9 cellular contexts compared by ENCODE assay signal in the genomic region with DNA sequence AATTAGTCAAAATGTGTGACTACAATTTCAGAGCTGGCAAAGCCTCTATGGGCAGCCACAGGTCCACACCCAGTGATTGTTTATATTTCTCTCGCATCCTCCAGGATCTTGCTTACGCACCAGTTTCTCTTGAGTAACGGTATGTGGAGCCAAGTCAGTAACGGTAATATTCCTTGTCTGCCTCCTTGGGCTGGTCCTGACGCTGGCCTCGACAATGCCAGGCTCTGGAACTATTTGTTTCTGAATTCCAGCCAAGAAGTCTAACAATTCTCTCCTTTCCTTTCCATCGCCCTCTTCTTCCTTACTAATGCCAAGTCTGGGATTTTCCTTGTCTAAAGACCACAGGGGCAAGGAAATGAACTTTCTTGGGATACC. TPM values are rescaled to one million over a fixed set of nuclear protein-coding genes. Genes with fewer than 3 reads are reported as not detected.
DNase-seq lines count a peak whose midpoint lies in the region; ATAC-seq and TF ChIP-seq lines count a peak whose summit lies in the region.
"Had no signal": no experiment of that assay in that cellular context is flagged by ENCODE, and none has a peak within 500 bp of the region (broad histone marks: within the 10 kb centered on the region; RNA-seq: fewer than 3 reads in every experiment).

No MANE protein-coding gene starts in this region.

- no peak overlapping the region for H2AFZ ChIP-seq in GM23248

- H3K79me2 ChIP-seq in GM23248 (ENCODE audit: insufficient read depth): no peaks in the 10 kb centered on the region

- peak; percentile 96 for DNase-seq in GM23248
- peak; percentile 50 for DNase-seq in RPMI8226
- peak; percentile 69 for DNase-seq in fibroblast of pulmonary artery (ENCODE audit: low read depth)
- no peak for DNase-seq in stimulated activated naive B cell treated with anti-CD40 and anti-IgM and Interleukin-4, amounts not matched to agents 10 μg/mL and 1 μg/mL and 100 μg/mL, for 72 hours
- DNase-seq in KBM-7: no peak
- DNase-seq in stimulated activated CD4-positive, alpha-beta T cell treated with anti-CD3 and anti-CD28 coated beads, Interleukin-4, amount 100 ng/mL, for 1 hour: no peak
- no peak for DNase-seq in activated CD4-positive, alpha-beta T cell treated with anti-CD3 and anti-CD28 coated beads for 36 hours

- TF ChIP-seq CTCF in fibroblast of pulmonary artery (IDR thresholded peaks at IDR 0.05; ENCODE audit: low read length, missing control alignments): no peak

- CTCF ChIA-PET in activated CD4-positive, alpha-beta T cell treated with anti-CD3 and anti-CD28 coated beads for 36 hours (lab: Charles Lee): no interaction called here

- 2% methylated on average over 7 of the region's 7 CpGs for WGBS in GM23248 (ENCODE audit: low coverage in 1 of 2, low lambda C conversion rate in 2 of 2, missing lambda C conversion rate in 2 of 2), 2 experiments

- in situ Hi-C loops in GM23248 (cut with MboI): no loop called here
- in situ Hi-C loops in KBM-7 (cut with MboI; ENCODE audit: low pct_unique_long_range_greater_than_20kb, low sequenced_read_pairs): no loop called here

- H3K4me2 ChIP-seq in GM23248 (ENCODE audit: unreplicated experiment): peak overlapping the region; percentile 27

- no peaks in the 10 kb centered on the region for H3K27me3 ChIP-seq in GM23248 (replicated peaks; ENCODE audit: insufficient read depth)

- H3K4me1 Mint-ChIP-seq in stimulated activated naive B cell treated with anti-CD40 and anti-IgM and Interleukin-4, amounts not matched to agents 10 μg/mL and 1 μg/mL and 100 μg/mL, for 72 hours: peaks cover 21 to 72% of the 10 kb centered on the region in 2 donors
- peaks cover 28% of the 10 kb centered on the region for H3K4me1 Mint-ChIP-seq in activated CD4-positive, alpha-beta T cell treated with anti-CD3 and anti-CD28 coated beads for 36 hours
- H3K4me1 Mint-ChIP-seq in activated T-helper 17 cell treated with anti-CD3 and anti-CD28 coated beads, Interleukin-2, amount 50 U/mL, for 72 hours: peaks cover 6% of the 10 kb centered on the region

- H3K4me3 ChIP-seq in GM23248 (no peak overlapping the region), fibroblast of pulmonary artery (replicated peaks; ENCODE audit: low read depth, low read length) (no peak overlapping the region)

- peak overlapping the region; percentile 50 to 59 for H3K4me3 Mint-ChIP-seq in stimulated activated naive B cell treated with anti-CD40 and anti-IgM and Interleukin-4, amounts not matched to agents 10 μg/mL and 1 μg/mL and 100 μg/mL, for 72 hours
- H3K4me3 Mint-ChIP-seq in activated CD4-positive, alpha-beta T cell treated with anti-CD3 and anti-CD28 coated beads for 36 hours: no peak overlapping the region
- H3K4me3 Mint-ChIP-seq in activated T-helper 17 cell treated with anti-CD3 and anti-CD28 coated beads, Interleukin-2, amount 50 U/mL, for 72 hours: no peak overlapping the region
- H3K4me3 Mint-ChIP-seq: central memory CD8-positive, alpha-beta T cell had no signal

- H3K27me3 Mint-ChIP-seq in stimulated activated naive B cell treated with anti-CD40 and anti-IgM and Interleukin-4, amounts not matched to agents 10 μg/mL and 1 μg/mL and 100 μg/mL, for 72 hours: no peaks in the 10 kb centered on the region
- no peaks in the 10 kb centered on the region for H3K27me3 Mint-ChIP-seq in activated CD4-positive, alpha-beta T cell treated with anti-CD3 and anti-CD28 coated beads for 36 hours
- H3K27me3 Mint-ChIP-seq in activated T-helper 17 cell treated with anti-CD3 and anti-CD28 coated beads, Interleukin-2, amount 50 U/mL, for 72 hours: no peaks in the 10 kb centered on the region
- H3K27me3 Mint-ChIP-seq: central memory CD8-positive, alpha-beta T cell had no signal

- H3K9me2 ChIP-seq in GM23248 (ENCODE audit: insufficient read depth): no peaks in the 10 kb centered on the region

- no peaks in the 10 kb centered on the region for H3K36me3 Mint-ChIP-seq in stimulated activated naive B cell treated with anti-CD40 and anti-IgM and Interleukin-4, amounts not matched to agents 10 μg/mL and 1 μg/mL and 100 μg/mL, for 72 hours
- H3K36me3 Mint-ChIP-seq in activated CD4-positive, alpha-beta T cell treated with anti-CD3 and anti-CD28 coated beads for 36 hours (ENCODE audit: low read depth): no peaks in the 10 kb centered on the region
- no peaks in the 10 kb centered on the region for H3K36me3 Mint-ChIP-seq in activated T-helper 17 cell treated with anti-CD3 and anti-CD28 coated beads, Interleukin-2, amount 50 U/mL, for 72 hours (ENCODE audit: low read depth)

- peaks cover 37% of the 10 kb centered on the region for H3F3A ChIP-seq in GM23248 (ENCODE audit: insufficient read depth)

- no peaks in the 10 kb centered on the region for H3K9me3 ChIP-seq in GM23248 (ENCODE audit: low read depth)

- POLR2A ChIA-PET in activated CD4-positive, alpha-beta T cell treated with anti-CD3 and anti-CD28 coated beads for 36 hours (lab: Charles Lee): no interaction called here

- peak overlapping the region; percentile 43 for H3K9ac ChIP-seq in GM23248

- H3K27ac ChIP-seq in GM23248: peak overlapping the region; percentile 76

- peak in 1 of 2 donors; percentile 2 for ATAC-seq in stimulated activated naive B cell treated with anti-CD40 and anti-IgM and Interleukin-4, amounts not matched to agents 10 μg/mL and 1 μg/mL and 100 μg/mL, for 72 hours (replicated peaks)
- no peak for ATAC-seq in activated CD4-positive, alpha-beta T cell treated with anti-CD3 and anti-CD28 coated beads for 36 hours
- no peak for ATAC-seq in activated T-helper 17 cell treated with anti-CD3 and anti-CD28 coated beads, Interleukin-2, amount 50 U/mL, for 72 hours (replicated peaks)

- intact Hi-C loops in activated CD4-positive, alpha-beta T cell treated with anti-CD3 and anti-CD28 coated beads for 36 hours (cut with DNase I, micrococcal nuclease): no loop called here

- H4K20me1 ChIP-seq in GM23248 (ENCODE audit: insufficient read depth): no peaks in the 10 kb centered on the region

- H3K4me1 ChIP-seq in GM23248 (ENCODE audit: insufficient read depth): peaks cover 43% of the 10 kb centered on the region

- peak overlapping the region; percentile 82 for H3K27ac Mint-ChIP-seq in stimulated activated naive B cell treated with anti-CD40 and anti-IgM and Interleukin-4, amounts not matched to agents 10 μg/mL and 1 μg/mL and 100 μg/mL, for 72 hours
- no peak overlapping the region for H3K27ac Mint-ChIP-seq in activated CD4-positive, alpha-beta T cell treated with anti-CD3 and anti-CD28 coated beads for 36 hours
- no peak overlapping the region for H3K27ac Mint-ChIP-seq in activated T-helper 17 cell treated with anti-CD3 and anti-CD28 coated beads, Interleukin-2, amount 50 U/mL, for 72 hours

- H3K9me3 Mint-ChIP-seq in stimulated activated naive B cell treated with anti-CD40 and anti-IgM and Interleukin-4, amounts not matched to agents 10 μg/mL and 1 μg/mL and 100 μg/mL, for 72 hours: no peaks in the 10 kb centered on the region
- H3K9me3 Mint-ChIP-seq in activated CD4-positive, alpha-beta T cell treated with anti-CD3 and anti-CD28 coated beads for 36 hours (ENCODE audit: low read depth): no peaks in the 10 kb centered on the region
- no peaks in the 10 kb centered on the region for H3K9me3 Mint-ChIP-seq in activated T-helper 17 cell treated with anti-CD3 and anti-CD28 coated beads, Interleukin-2, amount 50 U/mL, for 72 hours
- H3K9me3 Mint-ChIP-seq: central memory CD8-positive, alpha-beta T cell had no signal

- H3K36me3 ChIP-seq in GM23248 (ENCODE audit: low read depth): no peaks in the 10 kb centered on the region

RNA-seq across cellular contexts. Expression of gene NUP160, which starts 10.0 kb away (rescaled TPM):
- total RNA-seq in GM23248 (2014; rRNA removed; shearing (Covaris generic)): 21.0 and 23.1 TPM in 2 replicates
- polyA plus RNA-seq in GM23248 (2016; fragmentation: Nextera tagmentation; extraction: Ambion mirVana): 18.0 and 19.5 TPM in 2 replicates
- 10 to 100 TPM; 67.1 to 84.5 TPM for total RNA-seq in activated CD4-positive, alpha-beta T cell treated with anti-CD3 and anti-CD28 coated beads for 36 hours
- total RNA-seq in activated T-helper 17 cell treated with anti-CD3 and anti-CD28 coated beads, Interleukin-2, amount 50 U/mL, for 72 hours: 10 to 100 TPM; 61.9 to 77.7 TPM

Comparison
In these comparisons a context has a peak if more than half of its experiments do, and no peak if none do; other contexts are left out.
1. DNase-seq: peak in GM23248 (single experiment), RPMI8226 (single experiment) and fibroblast of pulmonary artery (single experiment); none in stimulated activated naive B cell treated with anti-CD40 and anti-IgM and Interleukin-4, amounts not matched to agents 10 μg/mL and 1 μg/mL and 100 μg/mL, for 72 hours (single experiment), KBM-7 (single experiment), stimulated activated CD4-positive, alpha-beta T cell treated with anti-CD3 and anti-CD28 coated beads, Interleukin-4, amount 100 ng/mL, for 1 hour (single experiment) and activated CD4-positive, alpha-beta T cell treated with anti-CD3 and anti-CD28 coated beads for 36 hours (single experiment).
2. H3K4me3 Mint-ChIP-seq: peak in stimulated activated naive B cell treated with anti-CD40 and anti-IgM and Interleukin-4, amounts not matched to agents 10 μg/mL and 1 μg/mL and 100 μg/mL, for 72 hours (2 of 2); none in activated CD4-positive, alpha-beta T cell treated with anti-CD3 and anti-CD28 coated beads for 36 hours (single experiment) and activated T-helper 17 cell treated with anti-CD3 and anti-CD28 coated beads, Interleukin-2, amount 50 U/mL, for 72 hours (single experiment).